In genomic region chr4:8148785-8149435, GRCh38 we compare ENCODE assay signal across 24 cellular contexts. TPM values are rescaled to one million over a fixed set of nuclear protein-coding genes. Genes with fewer than 3 reads are reported as not detected.
DNase-seq lines count a peak whose midpoint lies in the region; ATAC-seq, FAIRE-seq and TF ChIP-seq lines count a peak whose summit lies in the region.
"Had no signal": no experiment of that assay in that cellular context is flagged by ENCODE, and none has a peak within 500 bp of the region (broad histone marks: within the 10 kb centered on the region; RNA-seq: fewer than 3 reads in every experiment).

No MANE protein-coding gene starts in this region.

- peaks cover 9% of the 10 kb centered on the region for H3K27me3 Mint-ChIP-seq in H9 (ENCODE audit: low read depth)

- H2AK5ac ChIP-seq in H9 (ENCODE audit: insufficient read length, low read length) (no peak overlapping the region), H1 (ENCODE audit: low read depth, low read length) (no peak overlapping the region)

- H3K36me3 ChIP-seq in BLaER1 (no peaks in the 10 kb centered on the region), H1 (ENCODE audit: control insufficient read depth in 2 of 4, insufficient read depth in 4 of 4, low read length in 3 of 4) (no peaks in the 10 kb centered on the region; a peak in 1 of 8 replicates), skeletal muscle tissue (ENCODE audit: control insufficient read depth in 3 of 3, insufficient read depth in 3 of 3, low read length in 3 of 3) (peaks cover 0 to 2% (median 0%) of the 10 kb centered on the region in 3 donors)

- no peak for TF ChIP-seq EP300 in H1 (IDR thresholded peaks at IDR 0.05; ENCODE audit: borderline replicate concordance in 1 of 2, low read depth in 2 of 2, low read length in 2 of 2)

- peaks cover 6% of the 10 kb centered on the region; the same call in 1 of the 2 replicates for H4K20me1 ChIP-seq in BLaER1
- no peaks in the 10 kb centered on the region for H4K20me1 ChIP-seq in H9 (ENCODE audit: control insufficient read depth, insufficient read depth, insufficient read length)
- H4K20me1 ChIP-seq in H1 (replicated peaks in 1 of 2; ENCODE audit: control insufficient read depth in 1 of 2, insufficient read depth in 2 of 2, low read length in 2 of 2): no peaks in the 10 kb centered on the region

- H3K14ac ChIP-seq in H9 (ENCODE audit: insufficient read depth, low read length) (no peak overlapping the region; the same call in 1 of the 2 replicates), H1 (ENCODE audit: insufficient read length) (no peak overlapping the region)

- no peak overlapping the region for H4K5ac ChIP-seq in H9 (ENCODE audit: insufficient read length, low read depth, low read length)
- H4K5ac ChIP-seq in H1 (ENCODE audit: insufficient read length, low read depth, low read length): no peak overlapping the region

- H3K27ac ChIP-seq in BLaER1 (0 out of 2 replicates have a peak overlapping the region, but pooled peaks have one; percentile 6), H9 (ENCODE audit: insufficient read length, low read depth, low read length) (no peak overlapping the region), H1 (ENCODE audit: low read depth, low read length) (no peak overlapping the region), skeletal muscle tissue (ENCODE audit: low read depth, low read length) (no peak overlapping the region)
- H3K27ac ChIP-seq: KMS-11, RWPE1, SK-N-MC had no signal

- CTCF ChIA-PET in H1 (lab: Charles Lee; ENCODE audit: partially characterized antibody): interaction anchor here (0.9 to 2.7 kb wide), 3 partner anchors 39 to 104 kb away, joined by 3 to 9 read pairs (median 4); no protein-coding TSS in a partner anchor

- H3K18ac ChIP-seq in H9 (ENCODE audit: insufficient read length, low read depth, low read length) (no peak overlapping the region), H1 (ENCODE audit: extremely low read depth, low read length) (no peak overlapping the region; the same call in 1 of the 2 replicates)

- no peak overlapping the region for H2BK12ac ChIP-seq in H9 (ENCODE audit: insufficient read length, low read depth, low read length)
- H2BK12ac ChIP-seq in H1 (ENCODE audit: low read depth, low read length): peak overlapping the region; percentile 39; the same call in 1 of the 2 replicates

- H3K9me3 ChIP-seq in BLaER1 (no peaks in the 10 kb centered on the region), H9 (ENCODE audit: control insufficient read depth, low read depth, low read length) (no peaks in the 10 kb centered on the region), H1 (ENCODE audit: insufficient read depth in 2 of 2, low read depth in 1 of 2, low read length in 1 of 2) (no peaks in the 10 kb centered on the region), skeletal muscle tissue (ENCODE audit: control insufficient read depth in 3 of 3, low read length in 3 of 3) (no peaks in the 10 kb centered on the region)

- no peak for TF ChIP-seq POLR2A in H1 (IDR thresholded peaks at IDR 0.05; ENCODE audit: control extremely low read depth in 1 of 2, low read depth in 2 of 2, low read length in 2 of 2)

- no peak overlapping the region for H4K91ac ChIP-seq in H9 (ENCODE audit: insufficient read length, low read depth, low read length)
- H4K91ac ChIP-seq in H1 (replicated peaks; ENCODE audit: insufficient read length, low read length): no peak overlapping the region

- no peak overlapping the region for H2BK5ac ChIP-seq in H9 (ENCODE audit: insufficient read length, low read length)
- H2BK5ac ChIP-seq in H1 (ENCODE audit: low read depth, low read length): no peak overlapping the region; the same call in 1 of the 2 replicates

- H3K79me1 ChIP-seq in H9 (ENCODE audit: insufficient read depth, low read depth, low read length, poor library complexity, severe bottlenecking): no peaks in the 10 kb centered on the region
- no peaks in the 10 kb centered on the region for H3K79me1 ChIP-seq in H1 (ENCODE audit: low read depth, low read length)

- H3K79me2 ChIP-seq in H9 (ENCODE audit: insufficient read depth, low read length) (no peaks in the 10 kb centered on the region), H1 (ENCODE audit: control insufficient read depth in 1 of 2, insufficient read depth in 2 of 2, low read length in 2 of 2) (no peaks in the 10 kb centered on the region)

- H3K56ac ChIP-seq in H9 (ENCODE audit: insufficient read length, low read depth, low read length) (no peak overlapping the region), H1 (replicated peaks; ENCODE audit: insufficient read length, low read depth, low read length) (no peak overlapping the region)

- H3K4me3 ChIP-seq in BLaER1 (no peak overlapping the region), H1 (ENCODE audit: extremely low read depth in 1 of 4, insufficient read depth in 2 of 4, low read depth in 3 of 4, low read length in 4 of 4) (no peak overlapping the region), skeletal muscle tissue (ENCODE audit: low read length in 3 of 3) (no peak overlapping the region)
- H3K4me3 ChIP-seq: SK-N-MC had no signal

- H3K4me2 ChIP-seq in BLaER1: peak overlapping the region; percentile 75
- H3K4me2 ChIP-seq in H9 (ENCODE audit: insufficient read depth, insufficient read length, low read length): no peak overlapping the region
- H3K4me2 ChIP-seq in H1 (ENCODE audit: insufficient read depth in 1 of 2, low read depth in 2 of 2, low read length in 2 of 2): no peak overlapping the region
- H3K4me2 ChIP-seq: KMS-11 had no signal

- H3K4me1 Mint-ChIP-seq in H9: peaks cover 21 to 34% of the 10 kb centered on the region in 2 experiments

- no peak overlapping the region for H2BK15ac ChIP-seq in H9 (ENCODE audit: low read depth, low read length)
- no peak overlapping the region for H2BK15ac ChIP-seq in H1 (ENCODE audit: low read length)

- TF ChIP-seq CTCF in H9 (conservative IDR thresholded peaks at IDR 0.05): no peak
- TF ChIP-seq CTCF in H1 (IDR thresholded peaks at IDR 0.05; ENCODE audit: control extremely low read depth in 1 of 3, insufficient read depth in 1 of 3, low read depth in 1 of 3, low read length in 3 of 3): peak in 1 of 3 experiments; percentile 12; a peak in 2 of 4 replicates

- H2BK20ac ChIP-seq in H9 (ENCODE audit: low read depth, low read length, poor library complexity, severe bottlenecking) (no peak overlapping the region), H1 (ENCODE audit: low read length) (no peak overlapping the region)

- no peak overlapping the region for H3K4ac ChIP-seq in H9 (ENCODE audit: low read depth, low read length)
- H3K4ac ChIP-seq in H1 (replicated peaks; ENCODE audit: insufficient read length, low read depth, low read length): no peak overlapping the region

- ATAC-seq in GM18502 (IDR thresholded peaks at IDR 0.05; ENCODE audit: poor library complexity, unreplicated experiment): no peak
- ATAC-seq: Panc1 had no signal

- H3K27me3 ChIP-seq in BLaER1 (no peaks in the 10 kb centered on the region), H9 (ENCODE audit: insufficient read depth, low read length) (no peaks in the 10 kb centered on the region), H1 (replicated peaks in 1 of 4; ENCODE audit: control insufficient read depth in 3 of 4, extremely low read depth in 1 of 4, insufficient read depth in 3 of 4, low read length in 3 of 4) (no peaks in the 10 kb centered on the region), skeletal muscle tissue (ENCODE audit: control insufficient read depth in 3 of 3, insufficient read depth in 3 of 3, low read length in 3 of 3) (no peaks in the 10 kb centered on the region)

- H3T11ph ChIP-seq in H9 (ENCODE audit: low read length): no peak overlapping the region

- WGBS in H9 (ENCODE audit: extremely low coverage, insufficient read length, low lambda C conversion rate): no CpG with 5 or more reads among the region's 14 CpGs
- WGBS in H1 (ENCODE audit: extremely low coverage in 1 of 2, insufficient coverage in 1 of 2, insufficient read length in 1 of 2, insufficient replicate concordance in 2 of 2, low coverage in 1 of 2, low lambda C conversion rate in 2 of 2, missing lambda C conversion rate in 1 of 2), 2 experiments: 85% methylated on average over 14 of the region's 14 CpGs; no CpG with 5 or more reads in 1 of the 2 experiments

- no peak overlapping the region for H2BK120ac ChIP-seq in H9 (ENCODE audit: low read depth, low read length, poor library complexity, severe bottlenecking)
- H2BK120ac ChIP-seq in H1 (replicated peaks; ENCODE audit: low read depth, low read length): no peak overlapping the region

- H3K9ac ChIP-seq in BLaER1 (no peak overlapping the region), H9 (ENCODE audit: extremely low read depth, insufficient read length, low read length) (no peak overlapping the region), H1 (replicated peaks in 1 of 4; ENCODE audit: extremely low read depth in 1 of 4, low read depth in 3 of 4, low read length in 3 of 4) (no peak overlapping the region), skeletal muscle tissue (ENCODE audit: low read depth in 1 of 3, low read length in 3 of 3) (peak overlapping the region in 2 of 3 donors; percentile 14 to 40)
- H3K9ac ChIP-seq: KMS-11 had no signal

- FAIRE-seq in H1 (lab: Jason Lieb, UNC): no peak
- FAIRE-seq: G401.6 had no signal

- no peak; a peak in 1 of 4 replicates for TF ChIP-seq RAD21 in H1 (IDR thresholded peaks at IDR 0.05 in 1 of 2, conservative IDR thresholded peaks at IDR 0.05 in 1 of 2; ENCODE audit: low read depth in 2 of 2, low read length in 2 of 2)

- H3K36me3 Mint-ChIP-seq in H9 (ENCODE audit: insufficient read depth in 1 of 3, low read depth in 3 of 3): no peaks in the 10 kb centered on the region
- H3K36me3 Mint-ChIP-seq: CD4-positive, alpha-beta memory T cell; IgD-negative memory B cell had no signal

- H3K4me1 ChIP-seq in BLaER1 (peaks cover 54% of the 10 kb centered on the region), H9 (ENCODE audit: insufficient read depth, low read length) (no peaks in the 10 kb centered on the region; the same call in 1 of the 2 replicates), H1 (replicated peaks in 1 of 4; ENCODE audit: control insufficient read depth in 3 of 4, insufficient read depth in 4 of 4, low read length in 3 of 4) (peaks cover 0 to 9% (median 7%) of the 10 kb centered on the region in 4 experiments; a peak in 6 of 7 replicates), skeletal muscle tissue (ENCODE audit: control insufficient read depth in 3 of 3, insufficient read depth in 3 of 3, low read length in 3 of 3) (peaks cover 37 to 80% (median 48%) of the 10 kb centered on the region in 3 donors)

- no peaks in the 10 kb centered on the region for H3K9me3 Mint-ChIP-seq in H9
- H3K9me3 Mint-ChIP-seq: CD4-positive, alpha-beta memory T cell; IgD-negative memory B cell had no signal

- H3K23me2 ChIP-seq in H9 (ENCODE audit: insufficient read length, low read depth, low read length, poor library complexity, severe bottlenecking) (no peaks in the 10 kb centered on the region), H1 (ENCODE audit: low read depth, low read length) (no peaks in the 10 kb centered on the region)

- H3K27ac Mint-ChIP-seq in H9: peak overlapping the region in 2 of 3 experiments; percentile 22 to 39; a peak in 1 of 7 replicates
- H3K27ac Mint-ChIP-seq: CD4-positive, alpha-beta memory T cell; IgD-negative memory B cell had no signal

- no peak overlapping the region; a peak in 1 of 5 replicates for H3K4me3 Mint-ChIP-seq in H9
- H3K4me3 Mint-ChIP-seq: CD4-positive, alpha-beta memory T cell; IgD-negative memory B cell had no signal

- H2AFZ ChIP-seq in H9 (ENCODE audit: low read length) (no peak overlapping the region), H1 (ENCODE audit: low read length) (no peak overlapping the region)

- POLR2A ChIA-PET in H1 (lab: Charles Lee; ENCODE audit: partially characterized antibody): interaction anchor here (1.0 to 1.7 kb wide), 2 partner anchors 9 kb away, joined by 3 read pairs; partner anchors contain the start of gene ABLIM2

- H4K8ac ChIP-seq in H9 (replicated peaks; ENCODE audit: insufficient read length, low read depth, low read length) (no peak overlapping the region), H1 (ENCODE audit: extremely low read depth, insufficient read depth, low read length) (peak overlapping the region; percentile 77; the same call in 1 of the 2 replicates)

- H3K23ac ChIP-seq in H9 (ENCODE audit: insufficient read length, low read depth, low read length): no peak overlapping the region
- H3K23ac ChIP-seq in H1 (ENCODE audit: insufficient read length): no peak overlapping the region

- DNase-seq in H9: no peak
- DNase-seq in H1 (ENCODE audit: low read depth in 1 of 2, low spot score in 2 of 2): no peak
- no peak for DNase-seq in SW 1271 (lab: John Stamatoyannopoulos, UW)
- DNase-seq in stimulated activated CD4-positive, alpha-beta T cell treated with anti-CD3 and anti-CD28 coated beads, Interleukin-1b, Interleukin-23, amount 100 ng/mL, for 48 hours: no peak
- DNase-seq: CD4-positive, alpha-beta memory T cell; COR-L47; DMS53; HCEC 1CT; MM.1S; NCI-H1417; NCI-H1694; NCI-H2081; NCI-H2227 treated with DMSO at 0.1 percent for 48 hours; NCI-H69; SIG-M5 had no signal

RNA-seq across cellular contexts. Expression of gene ABLIM2, which starts 9.7 kb away (rescaled TPM):
- total RNA-seq in H9 (2021) (0.90 and 1.0 TPM in 2 replicates), skeletal muscle tissue (7.3 TPM)
- total RNA-seq in H1 (2021; fragmentation: NEBNext Ultra II Directional; extraction: Animal tissue kit (Norgen Biotek cat#: 25700)): 2.8 and 3.0 TPM in 2 replicates
- 3.0 TPM in 2 replicates for polyA plus RNA-seq in H1 (2011; rRNA removed)
- polyA plus RNA-seq in H1 (2011; cell fraction: cytosol; rRNA removed): 3.6 TPM
- polyA plus RNA-seq in H1 (2011; cell fraction: nucleus; rRNA removed): 5.9 TPM
- polyA plus RNA-seq in H1 (2012, experiment 1 of 2): 2.9 to 4.0 TPM (median 3.3 TPM) in 4 replicates
- polyA plus RNA-seq in H1 (2012, experiment 2 of 2): 2.2 TPM
- 0.95 TPM for polyA plus RNA-seq in H1 (2013, experiment 1 of 2)
- polyA plus RNA-seq in H1 (2013, experiment 2 of 2): 1.2 TPM
- polyA minus RNA-seq in H1 (2011; rRNA and poly(A)+ RNA removed): 2.7 and 4.9 TPM in 2 replicates
- 1.2 TPM for polyA minus RNA-seq in H1 (2011; cell fraction: cytosol; rRNA and poly(A)+ RNA removed)
- polyA minus RNA-seq in H1 (2011; cell fraction: nucleus; rRNA and poly(A)+ RNA removed): 9.1 TPM

RNA-seq across cellular contexts. Expression of gene SH3TC1, which starts 50.2 kb away (rescaled TPM):
- total RNA-seq in H9 (2021): 0.39 and 0.74 TPM in 2 replicates
- total RNA-seq in H1 (2021; fragmentation: NEBNext Ultra II Directional; extraction: Animal tissue kit (Norgen Biotek cat#: 25700)): 0.29 TPM in 1 of 2 replicates, not detected in the other
- polyA plus RNA-seq in H1 (2011; rRNA removed): 0.13 and 0.15 TPM in 2 replicates
- 0.14 TPM for polyA plus RNA-seq in H1 (2011; cell fraction: cytosol; rRNA removed)
- 0.29 TPM for polyA plus RNA-seq in H1 (2011; cell fraction: nucleus; rRNA removed)
- polyA plus RNA-seq in H1 (2012, experiment 1 of 2): 0.08 to 0.36 TPM (median 0.14 TPM) in 4 replicates
- 0.22 TPM for polyA plus RNA-seq in H1 (2012, experiment 2 of 2)
- polyA plus RNA-seq in H1 (2013, experiment 1 of 2): 0.16 TPM
- polyA plus RNA-seq in H1 (2013, experiment 2 of 2): 0.07 TPM
- polyA minus RNA-seq in H1 (2011; rRNA and poly(A)+ RNA removed): 0.13 and 0.71 TPM in 2 replicates
- polyA minus RNA-seq in H1 (2011; cell fraction: cytosol; rRNA and poly(A)+ RNA removed): not detected
- polyA minus RNA-seq in H1 (2011; cell fraction: nucleus; rRNA and poly(A)+ RNA removed): 0.30 TPM
- 13.0 TPM for total RNA-seq in skeletal muscle tissue

Comparison
In these comparisons a context has a peak if more than half of its experiments do, and no peak if none do; other contexts are left out.
1. H3K9ac ChIP-seq: peak in skeletal muscle tissue (2 of 3); none in BLaER1 (single experiment), H9 (single experiment) and H1 (0 of 4).